In the genomic region with DNA sequence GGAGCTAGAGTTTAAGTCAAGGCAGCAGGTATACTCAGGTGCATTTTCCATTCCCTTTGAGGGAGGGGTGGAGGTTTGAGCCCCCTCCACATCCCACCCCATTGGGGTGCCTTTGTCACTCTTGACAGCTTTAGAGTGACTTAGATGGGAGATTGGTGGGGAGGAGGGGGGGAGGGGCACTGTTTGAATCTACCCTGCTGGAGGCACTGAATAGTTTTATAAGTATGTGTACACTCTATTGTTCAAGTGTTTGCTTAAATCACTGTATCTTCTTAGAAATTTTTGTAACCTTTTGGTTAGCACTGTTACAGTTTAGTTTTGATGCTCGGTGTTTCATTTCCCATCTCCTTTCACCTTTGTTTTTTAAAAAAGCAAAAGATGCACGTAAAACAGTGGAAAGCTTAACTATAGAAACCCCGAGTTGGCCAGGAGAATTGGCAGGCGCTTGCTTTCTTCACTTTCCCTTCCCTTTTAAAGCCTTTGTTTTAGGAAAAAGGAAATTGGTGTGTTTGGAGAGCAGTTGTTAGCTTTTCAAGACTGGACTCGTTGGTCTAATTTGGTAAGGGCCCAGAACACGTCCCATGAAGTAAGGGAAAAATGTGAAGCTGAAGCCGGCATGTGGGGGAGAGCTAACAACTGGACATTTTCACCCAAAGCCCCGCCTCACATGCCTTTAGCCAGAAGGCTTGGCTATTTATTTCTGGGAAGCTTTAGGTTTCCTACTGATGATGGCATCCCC, we compare ENCODE assay signal across 1 cellular context.
TF ChIP-seq lines count a peak whose summit lies in the region.

No MANE protein-coding gene starts in this region.

TF ChIP-seq in endothelial cell of umbilical vein, 7 proteins besides CTCF, POLR2A, EP300 and RAD21:
- TF ChIP-seq FOS (IDR thresholded peaks at IDR 0.05; ENCODE audit: borderline replicate concordance, insufficient read depth, low read length), result no peak
- no peak for TF ChIP-seq EZH2 (IDR thresholded peaks at IDR 0.05; ENCODE audit: borderline replicate concordance, low read depth, low read length, severe bottlenecking)
- TF ChIP-seq, protein P1, sequence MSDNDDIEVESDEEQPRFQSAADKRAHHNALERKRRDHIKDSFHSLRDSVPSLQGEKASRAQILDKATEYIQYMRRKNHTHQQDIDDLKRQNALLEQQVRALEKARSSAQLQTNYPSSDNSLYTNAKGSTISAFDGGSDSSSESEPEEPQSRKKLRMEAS (IDR thresholded peaks at IDR 0.05; ENCODE audit: insufficient read depth, insufficient read length), result no peak
- TF ChIP-seq POLR2AphosphoS5 (IDR thresholded peaks at IDR 0.05; ENCODE audit: insufficient read depth, low read depth, low read length), result no peak
- TF ChIP-seq MYC (IDR thresholded peaks at IDR 0.05; ENCODE audit: low read depth, low read length), result no peak
- no peak for TF ChIP-seq GATA2 (IDR thresholded peaks at IDR 0.05; ENCODE audit: insufficient read depth, insufficient read length, low read depth, low read length)
- TF ChIP-seq JUN (IDR thresholded peaks at IDR 0.05; ENCODE audit: borderline replicate concordance, insufficient read depth, insufficient read length, low read depth), result no peak
